In genomic region chr1:116365857-116366256, GRCh38 we compare ENCODE assay signal across 26 cellular contexts.
"Had no signal": no experiment of that assay in that cellular context is flagged by ENCODE, and none has a peak within 500 bp of the region (broad histone marks: within the 10 kb centered on the region; RNA-seq: fewer than 3 reads in every experiment).

No MANE protein-coding gene starts in this region.

- H3K36me3 Mint-ChIP-seq: immature natural killer cell, naive B cell, T-cell had no signal

- H3K4me3 Mint-ChIP-seq: activated CD8-positive, alpha-beta T cell treated with anti-CD3 and anti-CD28 coated beads, Interleukin-2, amount 10 ng/mL, durations not matched to agents 7 days and 5 days; activated naive CD8-positive, alpha-beta T cell treated with anti-CD3 and anti-CD28 coated beads, Interleukin-2, amount 50 U/mL, for 24 hours; activated T-helper 1 cell treated with anti-CD3 and anti-CD28 coated beads, Interleukin-12 subunit alpha, Interleukin-12 subunit beta, Interleukin-2, Interleukin-4 antibody, amounts not matched to agents 30 ng/mL and 10 ng/mL and 1 ng/mL, durations not matched to agents 14 hours and 24 hours and 36 hours; immature natural killer cell; naive B cell; neural crest cell; stimulated activated naive CD8-positive, alpha-beta T cell treated with anti-CD3 and anti-CD28 coated beads, Interleukin-15, Interleukin-2, amounts not matched to agents 100 ng/mL and 50 ng/mL, for 24 hours; T-cell; T-helper 2 cell treated with Interferon-gamma antibody and Interleukin-4, amounts not matched to agents 5 μg/mL and 100 μg/mL, for 36 hours had no signal

- DNase-seq: activated CD4-positive, alpha-beta T cell treated with anti-CD3 and anti-CD28 coated beads for 1 hour; activated CD4-positive, alpha-beta T cell treated with anti-CD3 and anti-CD28 coated beads, Interleukin-2, amount 50 U/mL, for 1 hour; activated CD8-positive, alpha-beta T cell treated with anti-CD3 and anti-CD28 coated beads, Interleukin-2, amount 10 ng/mL, durations not matched to agents 7 days and 5 days; activated gamma-delta T cell; activated naive CD4-positive, alpha-beta T cell treated with anti-CD3 and anti-CD28 coated beads, Interleukin-2, amount 50 U/mL, for 16 hours; activated naive CD8-positive, alpha-beta T cell treated with anti-CD3 and anti-CD28 coated beads, Interleukin-2, amount 50 U/mL, for 24 hours; central memory CD4-positive, alpha-beta T cell; dermis blood vessel endothelial cell; effector memory CD4-positive, alpha-beta T cell; foreskin melanocyte; immature natural killer cell; lower lobe of right lung; mesendoderm; naive B cell; occipital lobe; retina; spleen; stimulated activated CD4-positive, alpha-beta T cell treated with anti-CD3 and anti-CD28 coated beads, Interleukin-4, amount 100 ng/mL, for 1 hour; T-cell had no signal

- H3K9me3 ChIP-seq: lower lobe of right lung, spleen, suprapubic skin, tibial nerve had no signal

- ATAC-seq: activated CD8-positive, alpha-beta T cell treated with anti-CD3 and anti-CD28 coated beads, Interleukin-2, amount 10 ng/mL, durations not matched to agents 7 days and 5 days; activated naive CD8-positive, alpha-beta T cell treated with anti-CD3 and anti-CD28 coated beads, Interleukin-2, amount 50 U/mL, for 24 hours; esophagus mucosa; lower lobe of right lung; T-cell had no signal

- H3K9me3 Mint-ChIP-seq: activated naive CD8-positive, alpha-beta T cell treated with anti-CD3 and anti-CD28 coated beads, Interleukin-2, amount 50 U/mL, for 24 hours; activated T-helper 1 cell treated with anti-CD3 and anti-CD28 coated beads, Interleukin-12 subunit alpha, Interleukin-12 subunit beta, Interleukin-2, Interleukin-4 antibody, amounts not matched to agents 30 ng/mL and 10 ng/mL and 1 ng/mL, durations not matched to agents 14 hours and 24 hours and 36 hours; immature natural killer cell; naive B cell; neural crest cell; stimulated activated naive CD8-positive, alpha-beta T cell treated with anti-CD3 and anti-CD28 coated beads, Interleukin-15, Interleukin-2, amounts not matched to agents 100 ng/mL and 50 ng/mL, for 24 hours; T-cell; T-helper 2 cell treated with Interferon-gamma antibody and Interleukin-4, amounts not matched to agents 5 μg/mL and 100 μg/mL, for 36 hours had no signal

- H3K4me1 Mint-ChIP-seq: naive B cell, neural crest cell had no signal

- H3K27ac ChIP-seq: lower lobe of right lung, spleen, suprapubic skin, tibial nerve had no signal

- H3K36me3 ChIP-seq: lower lobe of right lung, spleen, suprapubic skin, tibial nerve had no signal

- H3K4me1 ChIP-seq: lower lobe of right lung, spleen, tibial nerve had no signal

- H3K4me3 ChIP-seq: lower lobe of right lung, spleen, suprapubic skin, tibial nerve had no signal

- H3K27me3 ChIP-seq: spleen, suprapubic skin, tibial nerve had no signal

- H3K27ac Mint-ChIP-seq: activated CD8-positive, alpha-beta T cell treated with anti-CD3 and anti-CD28 coated beads, Interleukin-2, amount 10 ng/mL, durations not matched to agents 7 days and 5 days; activated naive CD8-positive, alpha-beta T cell treated with anti-CD3 and anti-CD28 coated beads, Interleukin-2, amount 50 U/mL, for 24 hours; activated T-helper 1 cell treated with anti-CD3 and anti-CD28 coated beads, Interleukin-12 subunit alpha, Interleukin-12 subunit beta, Interleukin-2, Interleukin-4 antibody, amounts not matched to agents 30 ng/mL and 10 ng/mL and 1 ng/mL, durations not matched to agents 14 hours and 24 hours and 36 hours; naive B cell; stimulated activated naive CD8-positive, alpha-beta T cell treated with anti-CD3 and anti-CD28 coated beads, Interleukin-15, Interleukin-2, amounts not matched to agents 100 ng/mL and 50 ng/mL, for 24 hours; T-cell; T-helper 2 cell treated with Interferon-gamma antibody and Interleukin-4, amounts not matched to agents 5 μg/mL and 100 μg/mL, for 36 hours had no signal
